ENCODE assay signal across 19 cellular contexts in the genomic region with DNA sequence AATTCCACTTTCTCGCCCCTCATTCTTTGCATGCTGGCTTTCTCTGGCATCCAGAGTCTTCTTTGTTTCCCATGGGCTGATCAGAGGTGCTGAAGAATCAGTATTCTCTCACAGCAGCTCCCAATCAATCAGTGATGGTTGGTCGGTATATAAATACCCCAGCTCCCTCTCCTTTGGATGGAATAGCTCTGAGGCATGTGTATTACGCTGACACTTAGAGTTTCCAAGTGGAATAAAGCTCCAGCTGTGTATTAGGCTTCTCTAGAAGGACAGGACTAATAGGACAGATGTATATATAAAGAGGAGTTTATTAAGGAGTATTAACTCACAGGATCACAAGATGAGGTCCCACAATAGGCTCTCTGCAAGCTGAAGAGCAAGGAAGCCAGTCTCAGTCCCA.
DNase-seq lines count a peak whose midpoint lies in the region; FAIRE-seq and TF ChIP-seq lines count a peak whose summit lies in the region.
"Had no signal": no experiment of that assay in that cellular context is flagged by ENCODE, and none has a peak within 500 bp of the region (broad histone marks: within the 10 kb centered on the region; RNA-seq: fewer than 3 reads in every experiment).

No MANE protein-coding gene starts in this region.

- H3K9me2 ChIP-seq in Loucy (replicated peaks; ENCODE audit: low read depth, low read length) = no peaks in the 10 kb centered on the region

- no peaks in the 10 kb centered on the region for H3F3A ChIP-seq in Loucy (ENCODE audit: low read depth)

- H4K20me1 ChIP-seq in Loucy (ENCODE audit: insufficient read depth, low read length, poor library complexity, severe bottlenecking) (no peaks in the 10 kb centered on the region), osteoblast (ENCODE audit: insufficient read depth, low read length) (no peaks in the 10 kb centered on the region)

- no peaks in the 10 kb centered on the region for H3K36me3 ChIP-seq in Loucy (ENCODE audit: insufficient read depth, low read length)
- H3K36me3 ChIP-seq in bronchial epithelial cell (ENCODE audit: control insufficient read depth, insufficient read depth, low read length) = no peaks in the 10 kb centered on the region
- H3K36me3 ChIP-seq in osteoblast (ENCODE audit: insufficient read depth, low read length) = no peaks in the 10 kb centered on the region
- H3K36me3 ChIP-seq: SJCRH30 had no signal

- H3K4me2 ChIP-seq in Loucy (ENCODE audit: low read depth, low read length, poor library complexity, severe bottlenecking) (no peak overlapping the region), osteoblast (ENCODE audit: insufficient read depth, low read length) (no peak overlapping the region)
- H3K4me2 ChIP-seq: KMS-11 had no signal

- peak; percentile 48 for TF ChIP-seq CTCF in Loucy (conservative IDR thresholded peaks at IDR 0.05; ENCODE audit: low read length)
- peak; percentile 10 for TF ChIP-seq CTCF in bronchial epithelial cell (IDR thresholded peaks at IDR 0.05; ENCODE audit: insufficient read depth, low read length, severe bottlenecking)
- peak; percentile 11 for TF ChIP-seq CTCF in osteoblast (IDR thresholded peaks at IDR 0.05; ENCODE audit: extremely low read depth, low read depth, low read length)

- no peak overlapping the region for H2AFZ ChIP-seq in Loucy (ENCODE audit: low read length)
- no peak overlapping the region for H2AFZ ChIP-seq in osteoblast (ENCODE audit: low read length)

- no peak overlapping the region for H3K27ac ChIP-seq in osteoblast (ENCODE audit: low read depth, low read length)
- H3K27ac ChIP-seq: KMS-11, SJCRH30, skin epidermis had no signal

- peak; percentile 26 for DNase-seq in NCI-H748 (lab: John Stamatoyannopoulos, UW; ENCODE audit: unreplicated experiment)
- DNase-seq in NCI-H748 treated with DMSO at 0.1 percent for 48 hours (lab: John Stamatoyannopoulos, UW) = no peak
- peak; percentile 30 for DNase-seq in bronchial epithelial cell (ENCODE audit: low read depth)
- no peak for DNase-seq in osteoblast (ENCODE audit: insufficient read length, low spot score, missing footprints)
- DNase-seq in RCC 7860 (ENCODE audit: low spot score) = no peak
- DNase-seq in NCI-H2227 (lab: John Stamatoyannopoulos, UW; ENCODE audit: unreplicated experiment) = no peak
- DNase-seq in effector CD4-positive, alpha-beta T cell = no peak
- DNase-seq: activated CD8-positive, alpha-beta memory T cell treated with anti-CD3 and anti-CD28 coated beads for 24 hours; activated gamma-delta T cell; Caco-2; HCEC 1CT; NCI-H187; NCI-H524 treated with DMSO at 0.1 percent for 48 hours had no signal

- H3K9ac ChIP-seq in Loucy (ENCODE audit: low read depth, low read length, poor library complexity, severe bottlenecking) = no peak overlapping the region
- H3K9ac ChIP-seq: KMS-11 had no signal

- H3K9me3 ChIP-seq in Loucy (ENCODE audit: insufficient read depth, low read depth, low read length) = no peaks in the 10 kb centered on the region
- H3K9me3 ChIP-seq in osteoblast (ENCODE audit: low read depth, low read length) = no peaks in the 10 kb centered on the region
- H3K9me3 ChIP-seq: SJCRH30 had no signal

- no peak for FAIRE-seq in bronchial epithelial cell (lab: Jason Lieb, UNC)
- FAIRE-seq in RCC 7860 (lab: Jason Lieb, UNC) = no peak
- FAIRE-seq: astrocyte, frontal cortex had no signal

- H3K27me3 ChIP-seq in Loucy (ENCODE audit: insufficient read depth, low read length, poor library complexity, severe bottlenecking) = no peaks in the 10 kb centered on the region
- H3K27me3 ChIP-seq in bronchial epithelial cell (ENCODE audit: control insufficient read depth, insufficient read depth, low read length) = peaks cover 2% of the 10 kb centered on the region
- H3K27me3 ChIP-seq in osteoblast (ENCODE audit: insufficient read depth, low read length) = no peaks in the 10 kb centered on the region
- H3K27me3 ChIP-seq: SJCRH30 had no signal

- H3K4me3 ChIP-seq in Loucy (ENCODE audit: low read length, poor library complexity, severe bottlenecking) (no peak overlapping the region), bronchial epithelial cell (ENCODE audit: low read depth, low read length) (no peak overlapping the region), osteoblast (ENCODE audit: insufficient read depth, low read length) (no peak overlapping the region)
- H3K4me3 ChIP-seq: SJCRH30, skin epidermis had no signal

- H3K4me1 ChIP-seq in Loucy (ENCODE audit: insufficient read depth, low read length, poor library complexity, severe bottlenecking) (no peaks in the 10 kb centered on the region), osteoblast (ENCODE audit: insufficient read depth, low read length) (no peaks in the 10 kb centered on the region)
- H3K4me1 ChIP-seq: Caco-2, SJCRH30 had no signal

- H3K79me2 ChIP-seq in Loucy (ENCODE audit: insufficient read depth, low read length) = no peaks in the 10 kb centered on the region
- H3K79me2 ChIP-seq in osteoblast (ENCODE audit: insufficient read depth, low read length) = no peaks in the 10 kb centered on the region

Comparison
In these comparisons a context has a peak if more than half of its experiments do, and no peak if none do; other contexts are left out.
1. DNase-seq: peak in NCI-H748 (single experiment) and bronchial epithelial cell (single experiment); none in NCI-H748 treated with DMSO at 0.1 percent for 48 hours (single experiment), osteoblast (single experiment), RCC 7860 (single experiment), NCI-H2227 (single experiment) and effector CD4-positive, alpha-beta T cell (single experiment).
2. Peak in every context shown above with its lines, with median percentiles within 50 percentile points of each other: CTCF ChIP-seq.